ENCODE assay signal across 1 cellular context in genomic region chr4:1752284-1753041, GRCh38.
A peak's percentile ranks its signal among the peaks of the same experiment; 100 is the strongest.
TF ChIP-seq lines count a peak whose summit lies in the region.

No MANE protein-coding gene starts in this region.

TF ChIP-seq in HepG2, 621 proteins besides CTCF, POLR2A, EP300 and RAD21 (continued from another document and continues in another):
- TF ChIP-seq, protein P1, sequence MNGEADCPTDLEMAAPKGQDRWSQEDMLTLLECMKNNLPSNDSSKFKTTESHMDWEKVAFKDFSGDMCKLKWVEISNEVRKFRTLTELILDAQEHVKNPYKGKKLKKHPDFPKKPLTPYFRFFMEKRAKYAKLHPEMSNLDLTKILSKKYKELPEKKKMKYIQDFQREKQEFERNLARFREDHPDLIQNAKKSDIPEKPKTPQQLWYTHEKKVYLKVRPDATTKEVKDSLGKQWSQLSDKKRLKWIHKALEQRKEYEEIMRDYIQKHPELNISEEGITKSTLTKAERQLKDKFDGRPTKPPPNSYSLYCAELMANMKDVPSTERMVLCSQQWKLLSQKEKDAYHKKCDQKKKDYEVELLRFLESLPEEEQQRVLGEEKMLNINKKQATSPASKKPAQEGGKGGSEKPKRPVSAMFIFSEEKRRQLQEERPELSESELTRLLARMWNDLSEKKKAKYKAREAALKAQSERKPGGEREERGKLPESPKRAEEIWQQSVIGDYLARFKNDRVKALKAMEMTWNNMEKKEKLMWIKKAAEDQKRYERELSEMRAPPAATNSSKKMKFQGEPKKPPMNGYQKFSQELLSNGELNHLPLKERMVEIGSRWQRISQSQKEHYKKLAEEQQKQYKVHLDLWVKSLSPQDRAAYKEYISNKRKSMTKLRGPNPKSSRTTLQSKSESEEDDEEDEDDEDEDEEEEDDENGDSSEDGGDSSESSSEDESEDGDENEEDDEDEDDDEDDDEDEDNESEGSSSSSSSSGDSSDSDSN (CRISPR knock-in tag; IDR thresholded peaks at IDR 0.05) = peak; percentile 46; the same call in 1 of the 2 replicates
- TF ChIP-seq GFI1 (CRISPR knock-in tag; IDR thresholded peaks at IDR 0.05; ENCODE audit: borderline replicate concordance) (no peak), SP140L (CRISPR knock-in tag; IDR thresholded peaks at IDR 0.05; ENCODE audit: borderline replicate concordance) (no peak), ZFP36 (IDR thresholded peaks at IDR 0.05; ENCODE audit: borderline replicate concordance, low read depth, low read length, partially characterized antibody) (no peak), ATF7-NPFF (CRISPR knock-in tag; IDR thresholded peaks at IDR 0.05; ENCODE audit: low read depth) (no peak; the same call in 1 of the 2 replicates), ZC3H4 (CRISPR knock-in tag; IDR thresholded peaks at IDR 0.05; ENCODE audit: borderline replicate concordance) (0 out of 2 replicates have a peak, but pooled peaks have one; percentile 15), HHEX (CRISPR knock-in tag; IDR thresholded peaks at IDR 0.05) (no peak), ATF1 (CRISPR knock-in tag; IDR thresholded peaks at IDR 0.05) (no peak), ATAD3A (CRISPR knock-in tag; IDR thresholded peaks at IDR 0.05) (no peak), SIX1 (CRISPR knock-in tag; IDR thresholded peaks at IDR 0.05; ENCODE audit: borderline replicate concordance) (no peak), BRCA1 (CRISPR knock-in tag; IDR thresholded peaks at IDR 0.05) (no peak), TP53 (CRISPR knock-in tag; conservative IDR thresholded peaks at IDR 0.05) (no peak), ZNF704 (CRISPR knock-in tag; IDR thresholded peaks at IDR 0.05; ENCODE audit: borderline replicate concordance) (no peak), RXRA (CRISPR knock-in tag; IDR thresholded peaks at IDR 0.05) (peak; percentile 65), ZNF207 (IDR thresholded peaks at IDR 0.05; ENCODE audit: borderline replicate concordance) (no peak), ZNF317 (CRISPR knock-in tag; IDR thresholded peaks at IDR 0.05) (no peak), ZNF10 (CRISPR knock-in tag; IDR thresholded peaks at IDR 0.05; ENCODE audit: borderline replicate concordance, low read depth) (no peak), PITX1 (CRISPR knock-in tag; IDR thresholded peaks at IDR 0.05) (peak; percentile 45; the same call in 1 of the 2 replicates), ZKSCAN5 (CRISPR knock-in tag; IDR thresholded peaks at IDR 0.05) (0 out of 2 replicates have a peak, but pooled peaks have one; percentile 59), TMF1 (CRISPR knock-in tag; IDR thresholded peaks at IDR 0.05; ENCODE audit: low read depth) (0 out of 2 replicates have a peak, but pooled peaks have one; percentile 21), ZBTB33 (CRISPR knock-in tag; IDR thresholded peaks at IDR 0.05) (no peak; the same call in 1 of the 2 replicates), GPN1 (CRISPR knock-in tag; IDR thresholded peaks at IDR 0.05; ENCODE audit: borderline replicate concordance) (no peak), AGO2 (optimal IDR thresholded peaks at IDR 0.05; ENCODE audit: low read depth, low read length) (peak; percentile 58), MYC (CRISPR knock-in tag; IDR thresholded peaks at IDR 0.05; ENCODE audit: borderline replicate concordance) (peak; percentile 35; the same call in 1 of the 2 replicates), RFX5 (IDR thresholded peaks at IDR 0.05; ENCODE audit: low read depth, low read length) (no peak), CREB3 (CRISPR knock-in tag; IDR thresholded peaks at IDR 0.05) (no peak; the same call in 1 of the 2 replicates), NFE2L1 (CRISPR knock-in tag; IDR thresholded peaks at IDR 0.05; ENCODE audit: borderline replicate concordance) (no peak), POLR2G (IDR thresholded peaks at IDR 0.05; ENCODE audit: low read depth, low read length) (peak; percentile 41; the same call in 1 of the 2 replicates), PHF21A (CRISPR knock-in tag; IDR thresholded peaks at IDR 0.05) (peak; percentile 43), ZMAT3 (CRISPR knock-in tag; conservative IDR thresholded peaks at IDR 0.05) (no peak; the same call in 1 of the 2 replicates), MATR3 (CRISPR knock-in tag; IDR thresholded peaks at IDR 0.05) (no peak), ZNF160 (CRISPR knock-in tag; IDR thresholded peaks at IDR 0.05) (0 out of 2 replicates have a peak, but pooled peaks have one; percentile 39), NCOR1 (IDR thresholded peaks at IDR 0.05; ENCODE audit: borderline replicate concordance, low read length) (no peak), ZNF296 (CRISPR knock-in tag; conservative IDR thresholded peaks at IDR 0.05) (no peak), ZNF772 (CRISPR knock-in tag; IDR thresholded peaks at IDR 0.05) (peak; percentile 58; the same call in 1 of the 2 replicates), ZNF607 (CRISPR knock-in tag; IDR thresholded peaks at IDR 0.05; ENCODE audit: borderline replicate concordance) (peak; percentile 38; the same call in 1 of the 2 replicates), CREBL2 (CRISPR knock-in tag; IDR thresholded peaks at IDR 0.05; ENCODE audit: borderline replicate concordance) (0 out of 2 replicates have a peak, but pooled peaks have one; percentile 12), LRRFIP1 (CRISPR knock-in tag; conservative IDR thresholded peaks at IDR 0.05) (no peak)
- TF ChIP-seq, protein P2, sequence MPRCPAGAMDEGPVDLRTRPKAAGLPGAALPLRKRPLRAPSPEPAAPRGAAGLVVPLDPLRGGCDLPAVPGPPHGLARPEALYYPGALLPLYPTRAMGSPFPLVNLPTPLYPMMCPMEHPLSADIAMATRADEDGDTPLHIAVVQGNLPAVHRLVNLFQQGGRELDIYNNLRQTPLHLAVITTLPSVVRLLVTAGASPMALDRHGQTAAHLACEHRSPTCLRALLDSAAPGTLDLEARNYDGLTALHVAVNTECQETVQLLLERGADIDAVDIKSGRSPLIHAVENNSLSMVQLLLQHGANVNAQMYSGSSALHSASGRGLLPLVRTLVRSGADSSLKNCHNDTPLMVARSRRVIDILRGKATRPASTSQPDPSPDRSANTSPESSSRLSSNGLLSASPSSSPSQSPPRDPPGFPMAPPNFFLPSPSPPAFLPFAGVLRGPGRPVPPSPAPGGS (CRISPR knock-in tag; IDR thresholded peaks at IDR 0.05) = no peak; the same call in 1 of the 2 replicates
- TF ChIP-seq, protein P3, sequence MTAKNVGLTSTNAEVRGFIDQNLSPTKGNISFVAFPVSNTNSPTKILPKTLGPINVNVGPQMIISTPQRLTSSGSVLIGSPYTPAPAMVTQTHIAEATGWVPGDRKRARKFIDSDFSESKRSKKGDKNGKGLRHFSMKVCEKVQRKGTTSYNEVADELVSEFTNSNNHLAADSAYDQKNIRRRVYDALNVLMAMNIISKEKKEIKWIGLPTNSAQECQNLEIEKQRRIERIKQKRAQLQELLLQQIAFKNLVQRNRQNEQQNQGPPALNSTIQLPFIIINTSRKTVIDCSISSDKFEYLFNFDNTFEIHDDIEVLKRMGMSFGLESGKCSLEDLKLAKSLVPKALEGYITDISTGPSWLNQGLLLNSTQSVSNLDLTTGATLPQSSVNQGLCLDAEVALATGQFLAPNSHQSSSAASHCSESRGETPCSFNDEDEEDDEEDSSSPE (CRISPR knock-in tag; IDR thresholded peaks at IDR 0.05) = peak; percentile 27; the same call in 1 of the 2 replicates
- TF ChIP-seq, protein P4, sequence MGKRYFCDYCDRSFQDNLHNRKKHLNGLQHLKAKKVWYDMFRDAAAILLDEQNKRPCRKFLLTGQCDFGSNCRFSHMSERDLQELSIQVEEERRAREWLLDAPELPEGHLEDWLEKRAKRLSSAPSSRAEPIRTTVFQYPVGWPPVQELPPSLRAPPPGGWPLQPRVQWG (CRISPR knock-in tag; IDR thresholded peaks at IDR 0.05; ENCODE audit: borderline replicate concordance, low read depth) = no peak
- TF ChIP-seq, protein P5, sequence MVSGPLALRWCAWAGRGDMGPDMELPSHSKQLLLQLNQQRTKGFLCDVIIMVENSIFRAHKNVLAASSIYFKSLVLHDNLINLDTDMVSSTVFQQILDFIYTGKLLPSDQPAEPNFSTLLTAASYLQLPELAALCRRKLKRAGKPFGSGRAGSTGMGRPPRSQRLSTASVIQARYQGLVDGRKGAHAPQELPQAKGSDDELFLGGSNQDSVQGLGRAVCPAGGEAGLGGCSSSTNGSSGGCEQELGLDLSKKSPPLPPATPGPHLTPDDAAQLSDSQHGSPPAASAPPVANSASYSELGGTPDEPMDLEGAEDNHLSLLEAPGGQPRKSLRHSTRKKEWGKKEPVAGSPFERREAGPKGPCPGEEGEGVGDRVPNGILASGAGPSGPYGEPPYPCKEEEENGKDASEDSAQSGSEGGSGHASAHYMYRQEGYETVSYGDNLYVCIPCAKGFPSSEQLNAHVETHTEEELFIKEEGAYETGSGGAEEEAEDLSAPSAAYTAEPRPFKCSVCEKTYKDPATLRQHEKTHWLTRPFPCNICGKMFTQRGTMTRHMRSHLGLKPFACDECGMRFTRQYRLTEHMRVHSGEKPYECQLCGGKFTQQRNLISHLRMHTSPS (CRISPR knock-in tag; IDR thresholded peaks at IDR 0.05; ENCODE audit: low read depth) = peak; percentile 99
- TF ChIP-seq, protein P6, sequence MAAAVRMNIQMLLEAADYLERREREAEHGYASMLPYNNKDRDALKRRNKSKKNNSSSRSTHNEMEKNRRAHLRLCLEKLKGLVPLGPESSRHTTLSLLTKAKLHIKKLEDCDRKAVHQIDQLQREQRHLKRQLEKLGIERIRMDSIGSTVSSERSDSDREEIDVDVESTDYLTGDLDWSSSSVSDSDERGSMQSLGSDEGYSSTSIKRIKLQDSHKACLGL (CRISPR knock-in tag; IDR thresholded peaks at IDR 0.05) = 0 out of 2 replicates have a peak, but pooled peaks have one; percentile 15
- TF ChIP-seq, protein P7, sequence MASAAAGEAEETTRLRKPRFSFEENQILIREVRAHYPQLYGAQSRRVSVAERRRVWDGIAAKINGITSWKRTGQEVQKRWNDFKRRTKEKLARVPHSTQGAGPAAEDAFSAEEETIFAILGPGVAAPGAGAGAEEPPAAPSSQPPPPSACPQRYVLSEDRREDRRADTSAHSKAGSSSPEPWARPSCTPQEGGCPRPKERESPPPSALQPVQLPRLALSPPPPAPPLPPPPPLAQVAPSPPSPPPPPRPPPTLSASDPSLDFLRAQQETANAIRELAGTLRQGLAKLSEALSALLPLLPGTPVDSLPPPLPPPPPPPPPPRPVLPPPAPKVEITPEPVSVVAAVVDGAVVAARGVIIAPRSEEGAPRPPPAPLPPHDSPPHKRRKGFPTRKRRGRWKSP (CRISPR knock-in tag; IDR thresholded peaks at IDR 0.05) = no peak
